8 cellular contexts compared by ENCODE assay signal in the genomic region with DNA sequence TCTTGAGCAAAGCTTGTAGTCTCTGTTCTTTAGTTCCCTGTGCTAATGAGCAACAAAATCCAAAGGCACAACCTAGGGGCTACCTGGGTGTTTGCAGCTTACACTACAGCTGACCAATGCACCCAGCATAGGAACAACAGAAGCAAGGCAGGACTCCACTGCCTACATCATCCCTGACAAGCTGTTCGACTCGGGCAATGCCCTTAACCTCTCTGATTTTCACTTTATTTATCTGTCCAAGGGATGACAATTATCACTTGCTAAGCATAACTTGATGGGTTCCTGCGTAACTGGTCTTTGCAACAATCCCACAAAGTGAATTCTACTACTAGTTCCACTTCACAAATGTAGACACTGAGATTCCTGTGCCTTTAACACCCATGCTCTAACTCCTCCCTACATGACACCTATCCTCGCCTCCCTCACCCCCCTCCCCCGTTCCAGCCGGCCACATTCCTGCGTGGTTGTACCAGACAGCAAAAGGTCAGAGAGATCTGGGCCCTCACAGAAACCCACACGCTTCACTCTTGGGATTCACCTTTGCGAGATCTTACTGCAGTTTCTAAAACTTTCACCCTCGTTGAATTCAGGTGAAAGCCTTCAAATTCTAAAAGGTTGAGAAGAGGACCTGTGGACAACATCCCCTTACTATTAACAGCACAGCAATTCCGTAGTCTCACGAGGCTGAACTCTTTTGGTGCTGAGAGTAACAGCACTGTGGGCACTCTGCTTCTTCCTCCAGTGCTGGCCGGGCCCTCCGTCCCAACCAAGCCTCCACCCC. TPM values are rescaled to one million over a fixed set of nuclear protein-coding genes. Genes with fewer than 3 reads are reported as not detected.
DNase-seq lines count a peak whose midpoint lies in the region; ATAC-seq and TF ChIP-seq lines count a peak whose summit lies in the region.

No MANE protein-coding gene starts in this region.

- H4K20me1 ChIP-seq in hepatocyte (ENCODE audit: insufficient read depth, poor library complexity, severe bottlenecking) = peaks cover 18% of the 10 kb centered on the region

- H3K9me3 Mint-ChIP-seq in activated naive CD8-positive, alpha-beta T cell treated with anti-CD3 and anti-CD28 coated beads, Interleukin-2, amount 50 U/mL, for 24 hours = no peaks in the 10 kb centered on the region

- peaks cover 6% of the 10 kb centered on the region for H3K4me1 ChIP-seq in NT2/D1 (ENCODE audit: insufficient read depth, insufficient read length)
- H3K4me1 ChIP-seq in hepatocyte (ENCODE audit: insufficient read depth) = peaks cover 12% of the 10 kb centered on the region

- DNase-seq in NT2/D1 (ENCODE audit: low read depth, low spot score) (no peak), hepatocyte (ENCODE audit: low spot score) (peak; percentile 77), skeletal muscle cell (ENCODE audit: low read depth) (peak; percentile 26), NCI-H510A (lab: John Stamatoyannopoulos, UW) (no peak)
- DNase-seq in activated naive CD8-positive, alpha-beta T cell treated with anti-CD3 and anti-CD28 coated beads, Interleukin-2, amount 50 U/mL, for 24 hours = peak; percentile 69

- peak overlapping the region; percentile 81 for H2AFZ ChIP-seq in hepatocyte

- peaks cover 41% of the 10 kb centered on the region for H3K36me3 ChIP-seq in NT2/D1 (ENCODE audit: insufficient read depth, insufficient read length, low read length)
- H3K36me3 ChIP-seq in hepatocyte (replicated peaks; ENCODE audit: insufficient read depth, low read depth) = no peaks in the 10 kb centered on the region

- peak overlapping the region; percentile 95 for H3K4me3 Mint-ChIP-seq in activated naive CD8-positive, alpha-beta T cell treated with anti-CD3 and anti-CD28 coated beads, Interleukin-2, amount 50 U/mL, for 24 hours

- peak overlapping the region; percentile 63 for H3K27ac Mint-ChIP-seq in activated naive CD8-positive, alpha-beta T cell treated with anti-CD3 and anti-CD28 coated beads, Interleukin-2, amount 50 U/mL, for 24 hours

- H3K79me2 ChIP-seq in hepatocyte = peaks cover 52% of the 10 kb centered on the region

- ATAC-seq in activated naive CD8-positive, alpha-beta T cell treated with anti-CD3 and anti-CD28 coated beads, Interleukin-2, amount 50 U/mL, for 24 hours = peak; percentile 13
- no peak for ATAC-seq in HG03378 (IDR thresholded peaks at IDR 0.05; ENCODE audit: unreplicated experiment)
- ATAC-seq in HG03460 (IDR thresholded peaks at IDR 0.05; ENCODE audit: unreplicated experiment) = no peak

- H3K9me2 ChIP-seq in hepatocyte (replicated peaks; ENCODE audit: insufficient read depth) = no peaks in the 10 kb centered on the region

- H3K27me3 ChIP-seq in NT2/D1 (ENCODE audit: insufficient read depth, insufficient read length) = no peaks in the 10 kb centered on the region
- no peaks in the 10 kb centered on the region for H3K27me3 ChIP-seq in hepatocyte

- TF ChIP-seq CTCF in GM12875 (IDR thresholded peaks at IDR 0.05; ENCODE audit: borderline replicate concordance, insufficient read depth, low read depth, low read length) = no peak
- TF ChIP-seq CTCF in hepatocyte (IDR thresholded peaks at IDR 0.05; ENCODE audit: poor library complexity) = no peak

- H3K4me2 ChIP-seq in hepatocyte = peak overlapping the region; percentile 96

- WGBS in hepatocyte (ENCODE audit: low lambda C conversion rate, missing lambda C conversion rate) = 18% methylated on average over 14 of the region's 14 CpGs

- H3K9me3 ChIP-seq in NT2/D1 (ENCODE audit: insufficient read depth, low read length) = no peaks in the 10 kb centered on the region
- no peaks in the 10 kb centered on the region for H3K9me3 ChIP-seq in hepatocyte (ENCODE audit: low read depth)

- H3K4me3 ChIP-seq in GM12875 (ENCODE audit: low read depth, low read length) = peak overlapping the region; percentile 73
- peak overlapping the region; percentile 96 for H3K4me3 ChIP-seq in NT2/D1 (ENCODE audit: insufficient read length, low read depth)
- peak overlapping the region; percentile 38 for H3K4me3 ChIP-seq in hepatocyte
- H3K4me3 ChIP-seq in skeletal muscle cell (ENCODE audit: low read depth, low read length) = peak overlapping the region; percentile 91

- peak overlapping the region; percentile 85 for H3K9ac ChIP-seq in NT2/D1 (ENCODE audit: insufficient read length, low read depth)

- H3K27ac ChIP-seq in hepatocyte = peak overlapping the region; percentile 94

- H3K36me3 Mint-ChIP-seq in activated naive CD8-positive, alpha-beta T cell treated with anti-CD3 and anti-CD28 coated beads, Interleukin-2, amount 50 U/mL, for 24 hours (ENCODE audit: low read depth) = peaks cover 9% of the 10 kb centered on the region

- peaks cover 44% of the 10 kb centered on the region for H3K4me1 Mint-ChIP-seq in activated naive CD8-positive, alpha-beta T cell treated with anti-CD3 and anti-CD28 coated beads, Interleukin-2, amount 50 U/mL, for 24 hours

- H3K27me3 Mint-ChIP-seq in activated naive CD8-positive, alpha-beta T cell treated with anti-CD3 and anti-CD28 coated beads, Interleukin-2, amount 50 U/mL, for 24 hours = no peaks in the 10 kb centered on the region

RNA-seq across cellular contexts. Expression of a gene that starts 1.0 kb away (rescaled TPM):
- total RNA-seq in hepatocyte = 15.3 and 15.6 TPM in 2 replicates
- polyA plus RNA-seq in hepatocyte = 8.5 and 12.4 TPM in 2 replicates

Comparison
In these comparisons a context has a peak if more than half of its experiments do, and no peak if none do; other contexts are left out.
1. H3K4me3 ChIP-seq: peak in every context shown above with its lines; median percentile 96 in NT2/D1; 91 in skeletal muscle cell; 73 in GM12875; 38 in hepatocyte.
2. DNase-seq: peak in activated naive CD8-positive, alpha-beta T cell treated with anti-CD3 and anti-CD28 coated beads, Interleukin-2, amount 50 U/mL, for 24 hours (single experiment), hepatocyte (single experiment) and skeletal muscle cell (single experiment); none in NT2/D1 (single experiment) and NCI-H510A (single experiment).